In genomic region chr7:149788300-149788851, GRCh38 we compare ENCODE assay signal across 19 cellular contexts. TPM values are rescaled to one million over a fixed set of nuclear protein-coding genes. Genes with fewer than 3 reads are reported as not detected.
A peak's percentile ranks its signal among the peaks of the same experiment; 100 is the strongest.
DNase-seq lines count a peak whose midpoint lies in the region; ATAC-seq, FAIRE-seq and TF ChIP-seq lines count a peak whose summit lies in the region.
"Had no signal": no experiment of that assay in that cellular context is flagged by ENCODE, and none has a peak within 500 bp of the region (broad histone marks: within the 10 kb centered on the region; RNA-seq: fewer than 3 reads in every experiment).

No MANE protein-coding gene starts in this region.

- H3K27ac ChIP-seq in K562 (ENCODE audit: extremely low read depth, low read depth, low read length) (no peak overlapping the region), HepG2 (ENCODE audit: extremely low read length, insufficient read depth, low read length) (no peak overlapping the region), right atrium auricular region (no peak overlapping the region)
- H3K27ac ChIP-seq: BLaER1 treated with 17β-estradiol and CSF1 and Interleukin-3, amounts not matched to agents 10 nM and 100 nM; HL-60 had no signal

- no TSS peak for BruUV-seq in K562 (replicated peaks; lab: Mats Ljungman, UMichigan)
- no TSS peak for BruUV-seq in HepG2 (replicated peaks; lab: Mats Ljungman, UMichigan)

- TF ChIP-seq RAD21 in K562 (CRISPR knock-in tag; conservative IDR thresholded peaks at IDR 0.05 in 1 of 2, IDR thresholded peaks at IDR 0.05 in 1 of 2) (no peak), HepG2 (CRISPR knock-in tag; IDR thresholded peaks at IDR 0.05) (no peak)

- FAIRE-seq in K562 (lab: Jason Lieb, UNC), result no peak
- FAIRE-seq in HepG2 (lab: Jason Lieb, UNC), result no peak
- FAIRE-seq: GM12878, GM19239 had no signal

- H3K9ac ChIP-seq in K562 (ENCODE audit: insufficient read depth in 1 of 2, low read depth in 2 of 2, low read length in 2 of 2) (peak overlapping the region in 1 of 2 experiments; percentile 32; a peak in 1 of 4 replicates), HepG2 (ENCODE audit: insufficient read depth, low read depth, low read length) (no peak overlapping the region)
- H3K9ac ChIP-seq: BLaER1 treated with 17β-estradiol and CSF1 and Interleukin-3, amounts not matched to agents 10 nM and 100 nM had no signal

- in situ Hi-C loops in K562 (cut with MboI), result no loop called here
- in situ Hi-C loops in HepG2 (cut with HindIII; ENCODE audit: extremely low pct_ligation_motif_present, low pct_unique_long_range_greater_than_20kb), result no loop called here

- H3K4me1 Mint-ChIP-seq in neural crest cell, result peaks cover 24% of the 10 kb centered on the region
- H3K4me1 Mint-ChIP-seq: B cell had no signal

- ATAC-seq in K562 (no peak), HepG2 (peak; percentile 67), HG03135 (IDR thresholded peaks at IDR 0.05; ENCODE audit: unreplicated experiment) (no peak), HG03025 (IDR thresholded peaks at IDR 0.05; ENCODE audit: low FRiP score, unreplicated experiment) (no peak)

- no peaks in the 10 kb centered on the region for H3K9me3 Mint-ChIP-seq in neural crest cell
- H3K9me3 Mint-ChIP-seq: CD8-positive, alpha-beta T cell; IgD-negative memory B cell had no signal

- H3K9me3 ChIP-seq in K562 (replicated peaks; ENCODE audit: control insufficient read depth, insufficient read depth, low read depth, low read length) (no peaks in the 10 kb centered on the region), HepG2 (ENCODE audit: low read length) (no peaks in the 10 kb centered on the region), right atrium auricular region (no peaks in the 10 kb centered on the region)
- H3K9me3 ChIP-seq: BLaER1 treated with 17β-estradiol and CSF1 and Interleukin-3, amounts not matched to agents 10 nM and 100 nM; HAP-1 had no signal

- H3K4me3 ChIP-seq in K562 (no peak overlapping the region), HepG2 (replicated peaks in 1 of 3; ENCODE audit: insufficient read depth in 1 of 3, low read depth in 2 of 3, low read length in 3 of 3) (peak overlapping the region in 1 of 3 experiments; percentile 56; a peak in 3 of 6 replicates), right atrium auricular region (no peak overlapping the region)
- H3K4me3 ChIP-seq: BLaER1 treated with 17β-estradiol and CSF1 and Interleukin-3, amounts not matched to agents 10 nM and 100 nM; GM12878; HAP-1 had no signal

- no peak overlapping the region for H2AFZ ChIP-seq in K562 (ENCODE audit: low read depth, low read length)
- H2AFZ ChIP-seq in HepG2 (ENCODE audit: low read length), result no peak overlapping the region

- H3K27me3 Mint-ChIP-seq in neural crest cell (ENCODE audit: low read depth), result peaks cover 15% of the 10 kb centered on the region

- H3K4me3 Mint-ChIP-seq in neural crest cell, result peak overlapping the region; percentile 67
- H3K4me3 Mint-ChIP-seq: B cell; CD8-positive, alpha-beta T cell had no signal

- TF ChIP-seq CTCF in K562 (IDR thresholded peaks at IDR 0.05 in 2 of 3, conservative IDR thresholded peaks at IDR 0.05 in 1 of 3; ENCODE audit: insufficient read depth in 2 of 3, low read depth in 1 of 3, low read length in 3 of 3) (no peak), HepG2 (CRISPR knock-in tag; IDR thresholded peaks at IDR 0.05) (no peak), neural crest cell (conservative IDR thresholded peaks at IDR 0.05) (no peak), right atrium auricular region (IDR thresholded peaks at IDR 0.05) (no peak)

- TF ChIP-seq POLR2A in K562 (conservative IDR thresholded peaks at IDR 0.05) (no peak), HepG2 (IDR thresholded peaks at IDR 0.05; ENCODE audit: insufficient read depth in 1 of 2, low read depth in 2 of 2, low read length in 2 of 2) (no peak)

- H4K20me1 ChIP-seq in K562 (replicated peaks; ENCODE audit: control insufficient read depth, insufficient read depth, low read length) (peaks cover 8% of the 10 kb centered on the region; the same call in 1 of the 2 replicates), HepG2 (ENCODE audit: insufficient read depth, low read length) (no peaks in the 10 kb centered on the region)

- H3K4me1 ChIP-seq in K562 (replicated peaks in 1 of 2; ENCODE audit: control insufficient read depth in 2 of 2, insufficient read depth in 2 of 2, low read length in 2 of 2), result peaks cover 4 to 84% of the 10 kb centered on the region in 2 experiments; a peak in 4 of 5 replicates
- peaks cover 17% of the 10 kb centered on the region for H3K4me1 ChIP-seq in HepG2 (ENCODE audit: insufficient read depth, low read length)
- H3K4me1 ChIP-seq in right atrium auricular region, result peaks cover 0 to 17% of the 10 kb centered on the region in 2 donors
- H3K4me1 ChIP-seq: HAP-1 had no signal

- 31% methylated on average over 11 of the region's 11 CpGs for WGBS in K562 (ENCODE audit: insufficient coverage, low coverage, missing lambda C conversion rate)
- WGBS in HepG2 (ENCODE audit: low lambda C conversion rate), result 0% methylated on average over 3 of the region's 11 CpGs

- intact Hi-C loops in K562 (cut with micrococcal nuclease), result no loop called here
- intact Hi-C loops in HepG2 (cut with micrococcal nuclease; ENCODE audit: unreplicated experiment), result no loop called here

- no peaks in the 10 kb centered on the region for H3K79me2 ChIP-seq in K562 (ENCODE audit: control insufficient read depth, insufficient read depth, low read length)
- no peaks in the 10 kb centered on the region for H3K79me2 ChIP-seq in HepG2 (ENCODE audit: insufficient read depth, low read length)

- TF ChIP-seq EP300 in K562 (IDR thresholded peaks at IDR 0.05; ENCODE audit: low read length), result no peak
- TF ChIP-seq EP300 in HepG2 (IDR thresholded peaks at IDR 0.05; ENCODE audit: low read depth in 2 of 2, low read length in 2 of 2), result no peak
- no peak for TF ChIP-seq EP300 in HepG2 (CRISPR knock-in tag; IDR thresholded peaks at IDR 0.05; ENCODE audit: borderline replicate concordance)

- POLR2A ChIA-PET in K562 (lab: Yijun Ruan, JAX) (interaction anchor here (0.6 to 1.2 kb wide), 6 partner anchors 9 to 126 kb away, joined by 3 to 6 read pairs (median 3); no protein-coding TSS in a partner anchor), HepG2 (lab: Yijun Ruan, JAX) (no interaction called here)

- H3K9me1 ChIP-seq in K562 (ENCODE audit: control insufficient read depth, insufficient read depth, low read length), result no peaks in the 10 kb centered on the region

- no peaks in the 10 kb centered on the region for H3K36me3 ChIP-seq in K562 (ENCODE audit: control insufficient read depth, insufficient read depth, low read length)
- H3K36me3 ChIP-seq in HepG2 (replicated peaks in 1 of 2; ENCODE audit: control insufficient read depth in 1 of 2, insufficient read depth in 2 of 2, low read length in 2 of 2), result no peaks in the 10 kb centered on the region
- H3K36me3 ChIP-seq in right atrium auricular region, result no peaks in the 10 kb centered on the region
- H3K36me3 ChIP-seq: BLaER1 treated with 17β-estradiol and CSF1 and Interleukin-3, amounts not matched to agents 10 nM and 100 nM; HAP-1 had no signal

- CTCF ChIA-PET in K562 (lab: Yijun Ruan, JAX; ENCODE audit: low intra/inter-chr PET ratio) (interaction anchor here (1.0 to 2.2 kb wide), 3 partner anchors 43 to 126 kb away, joined by 3 to 11 read pairs (median 5); no protein-coding TSS in a partner anchor), HepG2 (lab: Yijun Ruan, JAX; ENCODE audit: low intra/inter-chr PET ratio, low total read pairs) (no interaction called here)

- H3K36me3 Mint-ChIP-seq in neural crest cell (ENCODE audit: low read depth), result no peaks in the 10 kb centered on the region
- H3K36me3 Mint-ChIP-seq: CD8-positive, alpha-beta T cell; IgD-negative memory B cell had no signal

- DNase-seq in K562 (ENCODE audit: extremely low read depth in 1 of 4, low spot score in 3 of 4), result no peak
- DNase-seq in HepG2 (ENCODE audit: low spot score), result no peak
- DNase-seq in neural crest cell (ENCODE audit: low read depth, low spot score), result no peak
- no peak for DNase-seq in right atrium auricular region (ENCODE audit: low spot score)
- DNase-seq in NCI-H446 treated with DMSO at 0.1 percent for 48 hours (lab: John Stamatoyannopoulos, UW), result no peak
- DNase-seq: 8988T, Calu3, DMS79 treated with DMSO at 0.1 percent for 48 hours, GF-D8 had no signal

- H3K27me3 ChIP-seq in K562 (ENCODE audit: control insufficient read depth in 2 of 2, insufficient read depth in 2 of 2, low read length in 2 of 2) (peaks cover 2 to 49% of the 10 kb centered on the region in 2 experiments; a peak in 4 of 5 replicates), HepG2 (ENCODE audit: control insufficient read depth in 1 of 2, insufficient read depth in 2 of 2, low read length in 2 of 2) (peaks cover 1 to 3% of the 10 kb centered on the region in 2 experiments; a peak in 3 of 5 replicates), right atrium auricular region (peaks cover 0 to 12% of the 10 kb centered on the region in 2 donors)
- H3K27me3 ChIP-seq: BLaER1 treated with 17β-estradiol and CSF1 and Interleukin-3, amounts not matched to agents 10 nM and 100 nM had no signal

- no peak overlapping the region for H3K27ac Mint-ChIP-seq in neural crest cell (ENCODE audit: unreplicated experiment)
- H3K27ac Mint-ChIP-seq: B cell; CD8-positive, alpha-beta T cell had no signal

- no peak overlapping the region for H3K4me2 ChIP-seq in K562 (ENCODE audit: insufficient read depth, low read length)
- peak overlapping the region; percentile 73 for H3K4me2 ChIP-seq in HepG2 (ENCODE audit: low read depth, low read length)

RNA-seq across cellular contexts. Expression of gene ZNF467, which starts 15.0 kb away (rescaled TPM):
- 3.6 and 10.3 TPM in 2 replicates for total RNA-seq in K562 (2011; cell fraction: chromatin; rRNA removed; ENCODE audit: low replicate concordance)
- total RNA-seq in K562 (2011; cell fraction: nucleolus; rRNA removed), result 7.6 and 11.7 TPM in 2 replicates
- total RNA-seq in K562 (2011; cell fraction: nucleoplasm; rRNA removed), result 5.1 and 5.6 TPM in 2 replicates
- total RNA-seq in K562 (2014; rRNA removed) (2.8 and 4.6 TPM in 2 replicates), K562 (2014; rRNA removed; fragmentation: Illumina TruSeq; extraction: Trizol) (0.80 and 1.3 TPM in 2 replicates), K562 (2015; rRNA removed; fragmentation: Illumina TruSeq; extraction: Trizol) (1.6 and 2.0 TPM in 2 replicates), K562 (2021) (14.2 and 16.2 TPM in 2 replicates), HepG2 (2016; rRNA removed; fragmentation: Illumina TruSeq; extraction: Trizol) (not detected in 2 replicates), neural crest cell (1.9 and 2.3 TPM in 2 replicates), right atrium auricular region (10 to 100 TPM in 1 of 2 donors, 1 to 10 TPM in 1; 3.2 to 11.0 TPM)
- polyA plus RNA-seq in K562 (2011; rRNA removed) (2.4 and 3.9 TPM in 2 replicates), K562 (2014; fragmentation: Illumina TruSeq; extraction: Trizol) (1.7 and 3.2 TPM in 2 replicates), K562 (2014; fragmentation: Nextera tagmentation; extraction: Ambion mirVana) (under 1 TPM; 0.32 to 0.42 TPM), K562 (2014; rRNA removed) (6.6 and 8.3 TPM in 2 replicates), HepG2 (2011; rRNA removed) (0.03 TPM in 1 of 2 replicates, not detected in the other)
- polyA plus RNA-seq in K562 (2011; cell fraction: cytosol; rRNA removed), result 3.2 and 8.5 TPM in 2 replicates
- 17.0 and 31.8 TPM in 2 replicates for polyA plus RNA-seq in K562 (2011; cell fraction: nucleus; rRNA removed)
- polyA plus RNA-seq in K562 (2012), result 15.3 and 17.0 TPM in 2 replicates
- polyA minus RNA-seq in K562 (2011; rRNA and poly(A)+ RNA removed), result 0.60 and 1.1 TPM in 2 replicates
- 7.6 and 15.2 TPM in 2 replicates for polyA minus RNA-seq in K562 (2011; cell fraction: cytosol; rRNA and poly(A)+ RNA removed)
- 3.4 and 4.0 TPM in 2 replicates for polyA minus RNA-seq in K562 (2011; cell fraction: nucleus; rRNA and poly(A)+ RNA removed)
- not detected in 2 replicates for total RNA-seq in HepG2 (2016; cell fraction: cytosol; rRNA removed; fragmentation: Illumina TruSeq; extraction: Trizol; ENCODE audit: low read depth)
- total RNA-seq in HepG2 (2016; cell fraction: insoluble cytoplasmic fraction; rRNA removed; fragmentation: Illumina TruSeq; extraction: Trizol), result not detected in 2 replicates
- not detected in 2 replicates for total RNA-seq in HepG2 (2016; cell fraction: membrane; rRNA removed; fragmentation: Illumina TruSeq; extraction: Trizol)
- total RNA-seq in HepG2 (2016; cell fraction: nucleus; rRNA removed; fragmentation: Illumina TruSeq; extraction: Trizol), result not detected in 2 replicates
- 0.01 and 0.04 TPM in 2 replicates for polyA plus RNA-seq in HepG2 (2011; cell fraction: cytosol; rRNA removed)
- polyA plus RNA-seq in HepG2 (2011; cell fraction: nucleus; rRNA removed), result 0.27 and 0.28 TPM in 2 replicates
- polyA plus RNA-seq in HepG2 (2012), result not detected in 2 replicates
- 0.05 and 0.08 TPM in 2 replicates for polyA plus RNA-seq in HepG2 (2016; cell fraction: cytosol; fragmentation: Illumina TruSeq; extraction: Trizol; ENCODE audit: low read depth)
- not detected in 2 replicates for polyA plus RNA-seq in HepG2 (2016; cell fraction: insoluble cytoplasmic fraction; fragmentation: Illumina TruSeq; extraction: Trizol; ENCODE audit: low read depth)
- not detected in 2 replicates for polyA plus RNA-seq in HepG2 (2016; cell fraction: membrane; fragmentation: Illumina TruSeq; extraction: Trizol; ENCODE audit: low read depth)
- polyA plus RNA-seq in HepG2 (2016; cell fraction: nucleus; fragmentation: Illumina TruSeq; extraction: Trizol; ENCODE audit: insufficient read depth, low read depth), result not detected in 2 replicates
- polyA minus RNA-seq in HepG2 (2011; rRNA and poly(A)+ RNA removed; ENCODE audit: low replicate concordance), result 0.06 TPM in 1 of 2 replicates, not detected in the other
- not detected in 2 replicates for polyA minus RNA-seq in HepG2 (2011; cell fraction: cytosol; rRNA and poly(A)+ RNA removed)
- polyA minus RNA-seq in HepG2 (2011; cell fraction: nucleus; rRNA and poly(A)+ RNA removed), result not detected in 2 replicates
- total RNA-seq: GM12878 had no signal
- polyA plus RNA-seq: GM12878, IgD-negative memory B cell had no signal

RNA-seq across cellular contexts. Expression of gene ZNF862, which starts 49.8 kb away (rescaled TPM):
- 9.2 and 11.5 TPM in 2 replicates for total RNA-seq in K562 (2011; cell fraction: chromatin; rRNA removed; ENCODE audit: low replicate concordance)
- total RNA-seq in K562 (2011; cell fraction: nucleolus; rRNA removed), result 5.3 and 7.7 TPM in 2 replicates
- 6.3 and 11.7 TPM in 2 replicates for total RNA-seq in K562 (2011; cell fraction: nucleoplasm; rRNA removed)
- 1.8 and 3.1 TPM in 2 replicates for total RNA-seq in K562 (2014; rRNA removed)
- total RNA-seq in K562 (2014; rRNA removed; fragmentation: Illumina TruSeq; extraction: Trizol), result 2.2 and 2.5 TPM in 2 replicates
- 3.4 and 3.9 TPM in 2 replicates for total RNA-seq in K562 (2015; rRNA removed; fragmentation: Illumina TruSeq; extraction: Trizol)
- total RNA-seq in K562 (2021), result 1.8 and 3.2 TPM in 2 replicates
- polyA plus RNA-seq in K562 (2011; rRNA removed), result 3.6 and 9.5 TPM in 2 replicates
- 1.7 and 5.3 TPM in 2 replicates for polyA plus RNA-seq in K562 (2011; cell fraction: cytosol; rRNA removed)
- 21.4 and 31.5 TPM in 2 replicates for polyA plus RNA-seq in K562 (2011; cell fraction: nucleus; rRNA removed)
- 1.7 and 8.3 TPM in 2 replicates for polyA plus RNA-seq in K562 (2012)
- 1.8 TPM in 2 replicates for polyA plus RNA-seq in K562 (2014; fragmentation: Illumina TruSeq; extraction: Trizol)
- 1 to 10 TPM; 1.1 to 1.5 TPM for polyA plus RNA-seq in K562 (2014; fragmentation: Nextera tagmentation; extraction: Ambion mirVana)
- polyA plus RNA-seq in K562 (2014; rRNA removed), result 2.4 and 2.6 TPM in 2 replicates
- polyA minus RNA-seq in K562 (2011; rRNA and poly(A)+ RNA removed), result 1.8 and 7.0 TPM in 2 replicates
- polyA minus RNA-seq in K562 (2011; cell fraction: cytosol; rRNA and poly(A)+ RNA removed), result 2.5 and 2.8 TPM in 2 replicates
- polyA minus RNA-seq in K562 (2011; cell fraction: nucleus; rRNA and poly(A)+ RNA removed), result 8.2 and 30.1 TPM in 2 replicates
- total RNA-seq in HepG2 (2016; rRNA removed; fragmentation: Illumina TruSeq; extraction: Trizol), result 0.89 and 1.0 TPM in 2 replicates
- total RNA-seq in HepG2 (2016; cell fraction: cytosol; rRNA removed; fragmentation: Illumina TruSeq; extraction: Trizol; ENCODE audit: low read depth), result 0.10 and 0.35 TPM in 2 replicates
- total RNA-seq in HepG2 (2016; cell fraction: insoluble cytoplasmic fraction; rRNA removed; fragmentation: Illumina TruSeq; extraction: Trizol), result 0.67 and 0.80 TPM in 2 replicates
- total RNA-seq in HepG2 (2016; cell fraction: membrane; rRNA removed; fragmentation: Illumina TruSeq; extraction: Trizol), result 0.46 and 0.55 TPM in 2 replicates
- total RNA-seq in HepG2 (2016; cell fraction: nucleus; rRNA removed; fragmentation: Illumina TruSeq; extraction: Trizol), result 2.0 TPM in 2 replicates
- polyA plus RNA-seq in HepG2 (2011; rRNA removed), result 2.0 and 2.8 TPM in 2 replicates
- polyA plus RNA-seq in HepG2 (2011; cell fraction: cytosol; rRNA removed), result 1.0 and 1.3 TPM in 2 replicates
- polyA plus RNA-seq in HepG2 (2011; cell fraction: nucleus; rRNA removed), result 7.1 and 8.7 TPM in 2 replicates
- 0.76 and 1.6 TPM in 2 replicates for polyA plus RNA-seq in HepG2 (2012)
- polyA plus RNA-seq in HepG2 (2016; cell fraction: cytosol; fragmentation: Illumina TruSeq; extraction: Trizol; ENCODE audit: low read depth), result 0.25 and 0.28 TPM in 2 replicates
- 0.27 and 0.70 TPM in 2 replicates for polyA plus RNA-seq in HepG2 (2016; cell fraction: insoluble cytoplasmic fraction; fragmentation: Illumina TruSeq; extraction: Trizol; ENCODE audit: low read depth)
- polyA plus RNA-seq in HepG2 (2016; cell fraction: membrane; fragmentation: Illumina TruSeq; extraction: Trizol; ENCODE audit: low read depth), result 0.29 and 0.43 TPM in 2 replicates
- 1.9 and 2.0 TPM in 2 replicates for polyA plus RNA-seq in HepG2 (2016; cell fraction: nucleus; fragmentation: Illumina TruSeq; extraction: Trizol; ENCODE audit: insufficient read depth, low read depth)
- polyA minus RNA-seq in HepG2 (2011; rRNA and poly(A)+ RNA removed; ENCODE audit: low replicate concordance), result 2.0 and 5.0 TPM in 2 replicates
- polyA minus RNA-seq in HepG2 (2011; cell fraction: cytosol; rRNA and poly(A)+ RNA removed), result 0.59 and 1.2 TPM in 2 replicates
- 6.6 and 10.3 TPM in 2 replicates for polyA minus RNA-seq in HepG2 (2011; cell fraction: nucleus; rRNA and poly(A)+ RNA removed)
- 15.2 and 19.6 TPM in 2 replicates for total RNA-seq in neural crest cell
- 10 to 100 TPM in 1 of 2 donors, 1 to 10 TPM in 1; 7.0 to 11.0 TPM for total RNA-seq in right atrium auricular region

Comparison
In these comparisons a context has a peak if more than half of its experiments do, and no peak if none do; other contexts are left out.
1. Of the 241 proteins assayed by ChIP-seq in both HepG2 and K562: peak only in HepG2: ESRRA, GATAD2A, HNRNPL, MEF2D, MXD1, NR2F6 and 5 more; only in K562: STAG1 and ZC3H4; in both: BHLHE40 and MAX; in neither: 223; mixed calls (peak in some experiments, not most) for 3.